In the genomic region with DNA sequence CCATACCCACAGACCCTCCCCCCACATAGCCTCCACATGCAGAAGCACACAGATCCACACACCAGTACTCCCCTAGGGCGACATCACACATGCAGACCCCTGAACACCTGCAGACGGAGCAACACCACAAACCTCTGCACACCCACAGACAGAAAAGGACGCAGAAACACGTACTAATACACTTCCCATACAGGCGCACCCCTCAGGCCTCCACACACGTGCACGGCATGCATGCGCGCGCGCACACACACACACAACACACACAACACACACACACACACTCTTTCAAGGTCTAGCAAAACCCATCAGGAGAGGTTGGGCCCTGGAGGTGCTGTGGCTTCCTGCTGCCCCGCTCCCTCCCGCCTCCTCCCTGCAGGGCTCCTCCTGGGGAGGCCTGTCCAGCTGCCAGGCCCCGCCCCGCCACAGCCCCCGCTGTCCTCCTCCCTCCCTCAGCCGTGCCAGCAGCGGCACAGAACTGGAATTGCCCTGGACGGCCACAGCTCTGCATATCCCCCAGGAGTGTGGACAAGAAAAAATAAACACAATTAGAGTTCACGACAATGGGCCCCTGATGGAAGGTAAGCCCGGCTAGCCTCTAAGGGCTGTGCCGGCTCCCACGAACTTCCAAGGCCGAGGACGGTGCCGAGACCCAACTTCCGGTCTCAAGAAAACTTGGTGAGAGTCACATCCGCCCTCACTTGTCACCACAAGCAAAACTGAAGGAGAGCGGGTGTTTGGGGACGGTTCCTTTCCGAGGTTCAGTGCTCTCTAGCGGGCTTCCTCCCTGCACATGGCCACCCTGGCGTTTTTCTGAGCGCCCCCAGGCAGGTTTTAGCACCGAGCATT, we compare ENCODE assay signal across 1 cellular context.
TF ChIP-seq lines count a peak whose summit lies in the region.

No MANE protein-coding gene starts in this region.

TF ChIP-seq in K562, 482 proteins besides CTCF, POLR2A, EP300 and RAD21 (continued from another document and continues in another):
- TF ChIP-seq, protein P1, sequence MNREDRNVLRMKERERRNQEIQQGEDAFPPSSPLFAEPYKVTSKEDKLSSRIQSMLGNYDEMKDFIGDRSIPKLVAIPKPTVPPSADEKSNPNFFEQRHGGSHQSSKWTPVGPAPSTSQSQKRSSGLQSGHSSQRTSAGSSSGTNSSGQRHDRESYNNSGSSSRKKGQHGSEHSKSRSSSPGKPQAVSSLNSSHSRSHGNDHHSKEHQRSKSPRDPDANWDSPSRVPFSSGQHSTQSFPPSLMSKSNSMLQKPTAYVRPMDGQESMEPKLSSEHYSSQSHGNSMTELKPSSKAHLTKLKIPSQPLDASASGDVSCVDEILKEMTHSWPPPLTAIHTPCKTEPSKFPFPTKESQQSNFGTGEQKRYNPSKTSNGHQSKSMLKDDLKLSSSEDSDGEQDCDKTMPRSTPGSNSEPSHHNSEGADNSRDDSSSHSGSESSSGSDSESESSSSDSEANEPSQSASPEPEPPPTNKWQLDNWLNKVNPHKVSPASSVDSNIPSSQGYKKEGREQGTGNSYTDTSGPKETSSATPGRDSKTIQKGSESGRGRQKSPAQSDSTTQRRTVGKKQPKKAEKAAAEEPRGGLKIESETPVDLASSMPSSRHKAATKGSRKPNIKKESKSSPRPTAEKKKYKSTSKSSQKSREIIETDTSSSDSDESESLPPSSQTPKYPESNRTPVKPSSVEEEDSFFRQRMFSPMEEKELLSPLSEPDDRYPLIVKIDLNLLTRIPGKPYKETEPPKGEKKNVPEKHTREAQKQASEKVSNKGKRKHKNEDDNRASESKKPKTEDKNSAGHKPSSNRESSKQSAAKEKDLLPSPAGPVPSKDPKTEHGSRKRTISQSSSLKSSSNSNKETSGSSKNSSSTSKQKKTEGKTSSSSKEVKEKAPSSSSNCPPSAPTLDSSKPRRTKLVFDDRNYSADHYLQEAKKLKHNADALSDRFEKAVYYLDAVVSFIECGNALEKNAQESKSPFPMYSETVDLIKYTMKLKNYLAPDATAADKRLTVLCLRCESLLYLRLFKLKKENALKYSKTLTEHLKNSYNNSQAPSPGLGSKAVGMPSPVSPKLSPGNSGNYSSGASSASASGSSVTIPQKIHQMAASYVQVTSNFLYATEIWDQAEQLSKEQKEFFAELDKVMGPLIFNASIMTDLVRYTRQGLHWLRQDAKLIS (CRISPR knock-in tag; IDR thresholded peaks at IDR 0.05) = 0 out of 2 replicates have a peak, but pooled peaks have one; percentile 12
- TF ChIP-seq ZNF239 (CRISPR knock-in tag; IDR thresholded peaks at IDR 0.05) = no peak
- TF ChIP-seq FIP1L1 (IDR thresholded peaks at IDR 0.05; ENCODE audit: low read depth, low read length, poor library complexity, severe bottlenecking) = no peak
- TF ChIP-seq, protein P2, sequence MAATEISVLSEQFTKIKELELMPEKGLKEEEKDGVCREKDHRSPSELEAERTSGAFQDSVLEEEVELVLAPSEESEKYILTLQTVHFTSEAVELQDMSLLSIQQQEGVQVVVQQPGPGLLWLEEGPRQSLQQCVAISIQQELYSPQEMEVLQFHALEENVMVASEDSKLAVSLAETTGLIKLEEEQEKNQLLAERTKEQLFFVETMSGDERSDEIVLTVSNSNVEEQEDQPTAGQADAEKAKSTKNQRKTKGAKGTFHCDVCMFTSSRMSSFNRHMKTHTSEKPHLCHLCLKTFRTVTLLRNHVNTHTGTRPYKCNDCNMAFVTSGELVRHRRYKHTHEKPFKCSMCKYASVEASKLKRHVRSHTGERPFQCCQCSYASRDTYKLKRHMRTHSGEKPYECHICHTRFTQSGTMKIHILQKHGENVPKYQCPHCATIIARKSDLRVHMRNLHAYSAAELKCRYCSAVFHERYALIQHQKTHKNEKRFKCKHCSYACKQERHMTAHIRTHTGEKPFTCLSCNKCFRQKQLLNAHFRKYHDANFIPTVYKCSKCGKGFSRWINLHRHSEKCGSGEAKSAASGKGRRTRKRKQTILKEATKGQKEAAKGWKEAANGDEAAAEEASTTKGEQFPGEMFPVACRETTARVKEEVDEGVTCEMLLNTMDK (IDR thresholded peaks at IDR 0.05; ENCODE audit: borderline replicate concordance, insufficient read depth, low read depth, low read length, poor library complexity, severe bottlenecking) = peak; percentile 4
- no peak for TF ChIP-seq ZNF57 (CRISPR knock-in tag; IDR thresholded peaks at IDR 0.05)
- TF ChIP-seq FOXJ2 (tag; IDR thresholded peaks at IDR 0.05) = no peak
- no peak for TF ChIP-seq SP2 (IDR thresholded peaks at IDR 0.05; ENCODE audit: extremely low read depth, low read depth, low read length, poor library complexity, severe bottlenecking)
- TF ChIP-seq, protein P3, sequence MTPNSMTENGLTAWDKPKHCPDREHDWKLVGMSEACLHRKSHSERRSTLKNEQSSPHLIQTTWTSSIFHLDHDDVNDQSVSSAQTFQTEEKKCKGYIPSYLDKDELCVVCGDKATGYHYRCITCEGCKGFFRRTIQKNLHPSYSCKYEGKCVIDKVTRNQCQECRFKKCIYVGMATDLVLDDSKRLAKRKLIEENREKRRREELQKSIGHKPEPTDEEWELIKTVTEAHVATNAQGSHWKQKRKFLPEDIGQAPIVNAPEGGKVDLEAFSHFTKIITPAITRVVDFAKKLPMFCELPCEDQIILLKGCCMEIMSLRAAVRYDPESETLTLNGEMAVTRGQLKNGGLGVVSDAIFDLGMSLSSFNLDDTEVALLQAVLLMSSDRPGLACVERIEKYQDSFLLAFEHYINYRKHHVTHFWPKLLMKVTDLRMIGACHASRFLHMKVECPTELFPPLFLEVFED (CRISPR knock-in tag; conservative IDR thresholded peaks at IDR 0.05) = no peak
- TF ChIP-seq NFE2 (IDR thresholded peaks at IDR 0.05; ENCODE audit: low read depth) = no peak
- no peak for TF ChIP-seq ZBED1 (IDR thresholded peaks at IDR 0.05)
- TF ChIP-seq ZNF134 (CRISPR knock-in tag; conservative IDR thresholded peaks at IDR 0.05) = no peak
- no peak for TF ChIP-seq PHTF2 (CRISPR knock-in tag; IDR thresholded peaks at IDR 0.05)
- peak; percentile 49 for TF ChIP-seq PML (IDR thresholded peaks at IDR 0.05; ENCODE audit: low read length)
- TF ChIP-seq, protein P4, sequence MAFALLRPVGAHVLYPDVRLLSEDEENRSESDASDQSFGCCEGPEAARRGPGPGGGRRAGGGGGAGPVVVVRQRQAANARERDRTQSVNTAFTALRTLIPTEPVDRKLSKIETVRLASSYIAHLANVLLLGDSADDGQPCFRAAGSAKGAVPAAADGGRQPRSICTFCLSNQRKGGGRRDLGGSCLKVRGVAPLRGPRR (CRISPR knock-in tag; IDR thresholded peaks at IDR 0.05) = no peak
- TF ChIP-seq PTTG1 (tag; IDR thresholded peaks at IDR 0.05; ENCODE audit: low read depth) = no peak
- no peak for TF ChIP-seq RBM14 (IDR thresholded peaks at IDR 0.05; ENCODE audit: borderline replicate concordance, insufficient read depth, low read depth, low read length)
- TF ChIP-seq ZNF717 (CRISPR knock-in tag; IDR thresholded peaks at IDR 0.05) = no peak
- TF ChIP-seq ZBTB17 (CRISPR knock-in tag; IDR thresholded peaks at IDR 0.05) = no peak
- TF ChIP-seq ZNF232 (CRISPR knock-in tag; IDR thresholded peaks at IDR 0.05) = no peak
- no peak for TF ChIP-seq ZC3H4 (CRISPR knock-in tag; IDR thresholded peaks at IDR 0.05; ENCODE audit: borderline replicate concordance)
- TF ChIP-seq, protein P5, sequence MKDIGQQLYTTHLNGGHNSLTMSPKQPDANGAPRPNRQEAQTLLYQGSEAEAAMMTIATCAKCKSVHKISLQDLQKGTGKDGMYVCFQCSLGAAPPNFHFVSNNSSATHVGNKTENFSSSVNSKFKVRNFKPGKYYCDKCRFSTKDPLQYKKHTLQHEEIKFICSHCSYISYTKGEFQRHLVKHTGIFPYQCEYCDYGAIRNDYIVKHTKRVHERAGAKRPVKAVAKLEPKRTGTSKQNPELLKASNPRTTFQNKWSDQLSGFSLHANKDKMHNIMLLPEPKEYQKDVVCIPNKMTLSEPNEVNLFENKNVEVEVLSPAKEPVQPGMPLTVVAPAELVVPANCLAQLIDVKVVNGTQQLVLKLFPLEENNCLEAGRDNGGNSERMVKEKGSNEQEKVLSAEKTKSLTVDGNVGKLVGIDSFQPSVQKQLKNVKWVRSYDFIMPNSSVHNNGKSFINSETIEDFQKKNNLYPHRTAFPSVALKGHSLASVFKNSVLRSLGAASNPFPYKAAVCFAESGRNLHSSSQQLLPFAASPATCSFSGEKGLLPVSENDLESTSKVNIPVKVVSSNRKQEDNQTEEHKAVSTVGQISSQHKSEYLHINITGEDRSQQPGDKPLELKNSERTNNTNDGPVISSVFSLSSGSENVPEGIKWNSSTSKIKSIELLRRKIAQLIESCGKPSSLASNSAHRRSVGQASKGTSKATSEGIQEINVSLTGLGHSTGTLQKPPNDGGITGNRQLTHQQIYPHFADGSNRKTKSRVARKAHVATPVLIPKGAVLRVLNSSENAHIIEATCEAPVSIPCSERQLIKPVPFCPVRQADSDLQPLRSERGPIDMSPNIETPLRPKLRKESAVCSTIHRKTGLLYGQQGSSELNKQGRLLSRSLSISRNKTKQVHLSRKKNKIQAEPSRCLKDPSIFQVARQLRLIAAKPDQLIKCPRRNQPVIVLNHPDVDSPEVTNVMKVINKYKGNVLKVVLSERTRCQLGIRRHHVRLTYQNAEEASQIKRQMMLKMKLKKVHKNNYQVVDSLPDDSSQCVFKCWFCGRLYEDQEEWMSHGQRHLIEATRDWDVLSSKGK (CRISPR knock-in tag; IDR thresholded peaks at IDR 0.05) = no peak
- TF ChIP-seq, protein P6, sequence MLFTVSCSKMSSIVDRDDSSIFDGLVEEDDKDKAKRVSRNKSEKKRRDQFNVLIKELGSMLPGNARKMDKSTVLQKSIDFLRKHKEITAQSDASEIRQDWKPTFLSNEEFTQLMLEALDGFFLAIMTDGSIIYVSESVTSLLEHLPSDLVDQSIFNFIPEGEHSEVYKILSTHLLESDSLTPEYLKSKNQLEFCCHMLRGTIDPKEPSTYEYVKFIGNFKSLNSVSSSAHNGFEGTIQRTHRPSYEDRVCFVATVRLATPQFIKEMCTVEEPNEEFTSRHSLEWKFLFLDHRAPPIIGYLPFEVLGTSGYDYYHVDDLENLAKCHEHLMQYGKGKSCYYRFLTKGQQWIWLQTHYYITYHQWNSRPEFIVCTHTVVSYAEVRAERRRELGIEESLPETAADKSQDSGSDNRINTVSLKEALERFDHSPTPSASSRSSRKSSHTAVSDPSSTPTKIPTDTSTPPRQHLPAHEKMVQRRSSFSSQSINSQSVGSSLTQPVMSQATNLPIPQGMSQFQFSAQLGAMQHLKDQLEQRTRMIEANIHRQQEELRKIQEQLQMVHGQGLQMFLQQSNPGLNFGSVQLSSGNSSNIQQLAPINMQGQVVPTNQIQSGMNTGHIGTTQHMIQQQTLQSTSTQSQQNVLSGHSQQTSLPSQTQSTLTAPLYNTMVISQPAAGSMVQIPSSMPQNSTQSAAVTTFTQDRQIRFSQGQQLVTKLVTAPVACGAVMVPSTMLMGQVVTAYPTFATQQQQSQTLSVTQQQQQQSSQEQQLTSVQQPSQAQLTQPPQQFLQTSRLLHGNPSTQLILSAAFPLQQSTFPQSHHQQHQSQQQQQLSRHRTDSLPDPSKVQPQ (CRISPR knock-in tag; IDR thresholded peaks at IDR 0.05; ENCODE audit: borderline replicate concordance) = no peak
- TF ChIP-seq HDAC1 (IDR thresholded peaks at IDR 0.05) = peak in 1 of 2 experiments; percentile 79; a peak in 2 of 4 replicates
- TF ChIP-seq NR4A1 (CRISPR knock-in tag; IDR thresholded peaks at IDR 0.05) = no peak
- TF ChIP-seq NR4A1 (tag; IDR thresholded peaks at IDR 0.05) = no peak; the same call in none of the 2 replicates
- no peak for TF ChIP-seq MXI1 (IDR thresholded peaks at IDR 0.05; ENCODE audit: low read depth, low read length)
- no peak for TF ChIP-seq MIER1 (IDR thresholded peaks at IDR 0.05; ENCODE audit: low read depth)
- TF ChIP-seq, protein P7, sequence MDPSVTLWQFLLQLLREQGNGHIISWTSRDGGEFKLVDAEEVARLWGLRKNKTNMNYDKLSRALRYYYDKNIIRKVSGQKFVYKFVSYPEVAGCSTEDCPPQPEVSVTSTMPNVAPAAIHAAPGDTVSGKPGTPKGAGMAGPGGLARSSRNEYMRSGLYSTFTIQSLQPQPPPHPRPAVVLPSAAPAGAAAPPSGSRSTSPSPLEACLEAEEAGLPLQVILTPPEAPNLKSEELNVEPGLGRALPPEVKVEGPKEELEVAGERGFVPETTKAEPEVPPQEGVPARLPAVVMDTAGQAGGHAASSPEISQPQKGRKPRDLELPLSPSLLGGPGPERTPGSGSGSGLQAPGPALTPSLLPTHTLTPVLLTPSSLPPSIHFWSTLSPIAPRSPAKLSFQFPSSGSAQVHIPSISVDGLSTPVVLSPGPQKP (CRISPR knock-in tag; IDR thresholded peaks at IDR 0.05) = no peak
- TF ChIP-seq TCFL5 (CRISPR knock-in tag; conservative IDR thresholded peaks at IDR 0.05) = no peak
- TF ChIP-seq, protein P8, sequence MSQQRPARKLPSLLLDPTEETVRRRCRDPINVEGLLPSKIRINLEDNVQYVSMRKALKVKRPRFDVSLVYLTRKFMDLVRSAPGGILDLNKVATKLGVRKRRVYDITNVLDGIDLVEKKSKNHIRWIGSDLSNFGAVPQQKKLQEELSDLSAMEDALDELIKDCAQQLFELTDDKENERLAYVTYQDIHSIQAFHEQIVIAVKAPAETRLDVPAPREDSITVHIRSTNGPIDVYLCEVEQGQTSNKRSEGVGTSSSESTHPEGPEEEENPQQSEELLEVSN (IDR thresholded peaks at IDR 0.05; ENCODE audit: borderline replicate concordance in 1 of 2, extremely low read depth in 1 of 2, insufficient read depth in 1 of 2, insufficient read length in 1 of 2, low read depth in 1 of 2, low read length in 1 of 2, poor library complexity in 1 of 2, severe bottlenecking in 1 of 2) = peak; percentile 22 to 35
- no peak for TF ChIP-seq CEBPB (tag; IDR thresholded peaks at IDR 0.05)
- peak in 1 of 2 experiments; percentile 54; a peak in 1 of 4 replicates for TF ChIP-seq KDM4B (IDR thresholded peaks at IDR 0.05; ENCODE audit: borderline replicate concordance in 2 of 2, low read depth in 1 of 2)
- 0 out of 2 replicates have a peak, but pooled peaks have one; percentile 88 for TF ChIP-seq LARP7 (IDR thresholded peaks at IDR 0.05)
- TF ChIP-seq TAF9B (IDR thresholded peaks at IDR 0.05; ENCODE audit: partially characterized antibody) = no peak
- TF ChIP-seq, protein P9, sequence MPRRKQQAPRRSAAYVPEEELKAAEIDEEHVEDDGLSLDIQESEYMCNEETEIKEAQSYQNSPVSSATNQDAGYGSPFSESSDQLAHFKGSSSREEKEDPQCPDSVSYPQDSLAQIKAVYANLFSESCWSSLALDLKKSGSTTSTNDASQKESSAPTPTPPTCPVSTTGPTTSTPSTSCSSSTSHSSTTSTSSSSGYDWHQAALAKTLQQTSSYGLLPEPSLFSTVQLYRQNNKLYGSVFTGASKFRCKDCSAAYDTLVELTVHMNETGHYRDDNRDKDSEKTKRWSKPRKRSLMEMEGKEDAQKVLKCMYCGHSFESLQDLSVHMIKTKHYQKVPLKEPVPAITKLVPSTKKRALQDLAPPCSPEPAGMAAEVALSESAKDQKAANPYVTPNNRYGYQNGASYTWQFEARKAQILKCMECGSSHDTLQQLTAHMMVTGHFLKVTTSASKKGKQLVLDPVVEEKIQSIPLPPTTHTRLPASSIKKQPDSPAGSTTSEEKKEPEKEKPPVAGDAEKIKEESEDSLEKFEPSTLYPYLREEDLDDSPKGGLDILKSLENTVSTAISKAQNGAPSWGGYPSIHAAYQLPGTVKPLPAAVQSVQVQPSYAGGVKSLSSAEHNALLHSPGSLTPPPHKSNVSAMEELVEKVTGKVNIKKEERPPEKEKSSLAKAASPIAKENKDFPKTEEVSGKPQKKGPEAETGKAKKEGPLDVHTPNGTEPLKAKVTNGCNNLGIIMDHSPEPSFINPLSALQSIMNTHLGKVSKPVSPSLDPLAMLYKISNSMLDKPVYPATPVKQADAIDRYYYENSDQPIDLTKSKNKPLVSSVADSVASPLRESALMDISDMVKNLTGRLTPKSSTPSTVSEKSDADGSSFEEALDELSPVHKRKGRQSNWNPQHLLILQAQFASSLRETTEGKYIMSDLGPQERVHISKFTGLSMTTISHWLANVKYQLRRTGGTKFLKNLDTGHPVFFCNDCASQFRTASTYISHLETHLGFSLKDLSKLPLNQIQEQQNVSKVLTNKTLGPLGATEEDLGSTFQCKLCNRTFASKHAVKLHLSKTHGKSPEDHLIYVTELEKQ (CRISPR knock-in tag; IDR thresholded peaks at IDR 0.05) = no peak
- no peak for TF ChIP-seq ZNF274 (IDR thresholded peaks at IDR 0.05; ENCODE audit: borderline replicate concordance, low read depth, low read length)
